Comparison of ENCODE assay signal across 8 cellular contexts in genomic region chr20:31569163-31570020, GRCh38. TPM values are rescaled to one million over a fixed set of nuclear protein-coding genes. Genes with fewer than 3 reads are reported as not detected.
DNase-seq lines count a peak whose midpoint lies in the region; ATAC-seq and TF ChIP-seq lines count a peak whose summit lies in the region.

No MANE protein-coding gene starts in this region.

- H3K9me3 ChIP-seq in adrenal gland (replicated peaks in 1 of 3) (no peaks in the 10 kb centered on the region), spleen (no peaks in the 10 kb centered on the region)

- no peaks in the 10 kb centered on the region for H3K27me3 ChIP-seq in adrenal gland
- H3K27me3 ChIP-seq in spleen (replicated peaks in 1 of 7): no peaks in the 10 kb centered on the region

- no peak for TF ChIP-seq EP300 in Ishikawa (IDR thresholded peaks at IDR 0.05; ENCODE audit: borderline replicate concordance)

- in situ Hi-C loops in Caki2 (cut with HindIII; ENCODE audit: low pct_unique_long_range_greater_than_20kb, low sequenced_read_pairs): no loop called here

- 26 to 31% (median 30%) methylated on average over 10 of the region's 10 CpGs for WGBS in adrenal gland, 4 donors
- WGBS in spleen, 5 donors: 36 to 47% (median 40%) methylated on average over 10 of the region's 10 CpGs

- H3K36me3 ChIP-seq in adrenal gland (replicated peaks in 1 of 2): peaks cover 0 to 24% of the 10 kb centered on the region in 2 donors
- H3K36me3 ChIP-seq in spleen: peaks cover 0 to 68% (median 38%) of the 10 kb centered on the region in 6 donors

- peak; percentile 72 for DNase-seq in Caki2 (ENCODE audit: low read depth)
- DNase-seq in T-helper 1 cell: peak; percentile 29 to 58 (median 38)
- peak; percentile 50 to 77 (median 62) for DNase-seq in adrenal gland
- peak; percentile 46 for DNase-seq in iPS-NIHi11 (ENCODE audit: low spot score)
- DNase-seq in spleen: peak; percentile 86

- TF ChIP-seq CTCF in adrenal gland (IDR thresholded peaks at IDR 0.05) (peak; percentile 60 to 79 (median 76)), spleen (IDR thresholded peaks at IDR 0.05 in 8 of 11, conservative IDR thresholded peaks at IDR 0.05 in 3 of 11) (peak; percentile 45 to 94 (median 87))

- intact Hi-C loops in adrenal gland (cut with DNase I) (loop anchor here (5.0 kb wide), 2 partner anchors 43 to 153 kb away; partner anchors contain the start of gene BCL2L1 (in 1 of the 2)), spleen (cut with DNase I; ENCODE audit: low total_unique reads) (no loop called here)

- TF ChIP-seq RAD21 in Ishikawa (IDR thresholded peaks at IDR 0.05; ENCODE audit: low read depth): peak; percentile 67

- H3K4me1 ChIP-seq in adrenal gland (replicated peaks in 1 of 2) (peaks cover 13 to 24% of the 10 kb centered on the region in 2 donors), spleen (peaks cover 9 to 59% (median 40%) of the 10 kb centered on the region in 6 donors)

- ATAC-seq in HG02623 (IDR thresholded peaks at IDR 0.05; ENCODE audit: unreplicated experiment) (no peak), GM21786 (IDR thresholded peaks at IDR 0.05; ENCODE audit: unreplicated experiment) (no peak)

- H3K4me3 ChIP-seq in adrenal gland: no peak overlapping the region
- no peak overlapping the region for H3K4me3 ChIP-seq in spleen

- no peak for TF ChIP-seq POLR2A in adrenal gland (IDR thresholded peaks at IDR 0.05)
- no peak for TF ChIP-seq POLR2A in spleen (IDR thresholded peaks at IDR 0.05)

- peak overlapping the region in 4 of 5 donors; percentile 10 to 95 (median 58) for H3K27ac ChIP-seq in adrenal gland
- peak overlapping the region in 7 of 8 donors; percentile 24 to 97 (median 59) for H3K27ac ChIP-seq in spleen

TF ChIP-seq in Ishikawa, 13 proteins besides CTCF, POLR2A, EP300 and RAD21:
- TF ChIP-seq MAX (IDR thresholded peaks at IDR 0.05) (peak; percentile 11; the same call in 1 of the 2 replicates), YY1 (IDR thresholded peaks at IDR 0.05; ENCODE audit: low read depth) (no peak)

RNA-seq across cellular contexts. Expression of gene ID1, which starts 35.7 kb away (rescaled TPM):
- total RNA-seq in Caki2 (2014; rRNA removed; shearing (Covaris generic); ENCODE audit: low replicate concordance): 1,473 and 1,479 TPM in 2 replicates
- 100 to 1,000 TPM in 7 of 8 donors, 10 to 100 TPM in 1; 60.7 to 468 (median 113) TPM for total RNA-seq in adrenal gland
- 100 to 1,000 TPM in 2 of 3 donors, 10 to 100 TPM in 1; 19.8 to 357 (median 192) TPM for polyA plus RNA-seq in adrenal gland
- 100 to 1,000 TPM in 5 of 7 donors, 10 to 100 TPM in 2; 77.1 to 222 (median 124) TPM for total RNA-seq in spleen
- polyA plus RNA-seq in spleen: 100 to 1,000 TPM in 2 of 3 donors, 10 to 100 TPM in 1; 47.6 to 131 (median 122) TPM

RNA-seq across cellular contexts. Expression of gene HM13, which starts 55.1 kb away (rescaled TPM):
- 283 and 338 TPM in 2 replicates for total RNA-seq in Caki2 (2014; rRNA removed; shearing (Covaris generic); ENCODE audit: low replicate concordance)
- total RNA-seq in adrenal gland (100 to 1,000 TPM in 6 of 8 donors, 10 to 100 TPM in 2; 80.5 to 356 (median 153) TPM), spleen (100 to 1,000 TPM in 5 of 7 donors, 10 to 100 TPM in 2; 66.7 to 122 (median 104) TPM)
- polyA plus RNA-seq in adrenal gland (100 to 1,000 TPM; 177 to 241 (median 236) TPM), spleen (100 to 1,000 TPM in 1 of 3 donors, 10 to 100 TPM in 2; 62.1 to 105 (median 67.6) TPM)
